1 cellular context compared by ENCODE assay signal in the genomic region with DNA sequence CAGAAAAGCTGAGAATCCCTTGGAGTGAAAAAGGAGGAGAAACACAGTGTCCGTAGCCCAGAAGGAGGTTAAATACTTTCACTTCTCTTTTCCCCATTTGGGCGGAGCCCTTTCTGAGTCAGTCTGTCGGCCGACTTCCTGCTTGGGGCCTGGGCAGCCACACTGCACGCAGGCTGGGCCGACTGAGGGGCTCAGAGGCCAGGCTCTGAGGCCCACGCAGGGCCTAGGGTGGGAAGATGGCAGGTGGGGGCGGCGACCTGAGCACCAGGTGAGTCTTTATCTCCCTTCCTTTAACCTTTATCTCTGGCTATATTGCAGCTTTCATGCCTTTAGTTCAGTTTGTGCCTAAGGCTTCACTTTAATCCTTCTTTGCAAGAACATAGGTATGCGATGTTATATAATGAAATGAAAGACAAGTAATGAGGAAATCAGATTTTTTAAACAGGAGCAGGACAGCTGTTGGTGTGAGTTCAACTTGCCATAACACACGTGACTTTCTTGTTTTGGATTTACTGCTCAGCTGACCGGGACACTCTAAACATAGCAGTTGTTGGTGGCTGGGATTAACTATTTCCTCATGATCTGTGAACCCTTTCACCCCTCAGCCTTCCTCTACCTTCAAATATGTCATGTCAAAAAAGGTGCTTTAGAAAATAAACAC.
TF ChIP-seq lines count a peak whose summit lies in the region.

A gene (plus strand): TSS at position 141 of the 661 bp plus-strand sequence. CDS start 96 bp downstream, at position 237.

TF ChIP-seq in K562, 482 proteins besides CTCF, POLR2A, EP300 and RAD21 (continued from another document):
- TF ChIP-seq, protein P1, sequence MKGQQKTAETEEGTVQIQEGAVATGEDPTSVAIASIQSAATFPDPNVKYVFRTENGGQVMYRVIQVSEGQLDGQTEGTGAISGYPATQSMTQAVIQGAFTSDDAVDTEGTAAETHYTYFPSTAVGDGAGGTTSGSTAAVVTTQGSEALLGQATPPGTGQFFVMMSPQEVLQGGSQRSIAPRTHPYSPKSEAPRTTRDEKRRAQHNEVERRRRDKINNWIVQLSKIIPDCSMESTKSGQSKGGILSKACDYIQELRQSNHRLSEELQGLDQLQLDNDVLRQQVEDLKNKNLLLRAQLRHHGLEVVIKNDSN (CRISPR knock-in tag; IDR thresholded peaks at IDR 0.05), result peak; percentile 69
- TF ChIP-seq ZNF311 (CRISPR knock-in tag; IDR thresholded peaks at IDR 0.05) (no peak), CBFA2T3 (IDR thresholded peaks at IDR 0.05) (no peak), MXI1 (IDR thresholded peaks at IDR 0.05; ENCODE audit: low read depth, low read length) (0 out of 2 replicates have a peak, but pooled peaks have one; percentile 3), ZNF324 (CRISPR knock-in tag; IDR thresholded peaks at IDR 0.05) (no peak), HDAC1 (IDR thresholded peaks at IDR 0.05) (peak in 1 of 2 experiments; percentile 66; a peak in 1 of 4 replicates), ETV5 (CRISPR knock-in tag; IDR thresholded peaks at IDR 0.05; ENCODE audit: low read depth) (no peak), NELFE (IDR thresholded peaks at IDR 0.05; ENCODE audit: insufficient read depth, insufficient read length) (no peak), POLR2H (tag; IDR thresholded peaks at IDR 0.05; ENCODE audit: low read depth) (peak; percentile 40; the same call in 1 of the 2 replicates), MEF2A (IDR thresholded peaks at IDR 0.05; ENCODE audit: control insufficient read depth, low read depth, low read length) (no peak), KLF16 (IDR thresholded peaks at IDR 0.05) (no peak), RFX5 (IDR thresholded peaks at IDR 0.05; ENCODE audit: low read depth, low read length) (no peak), FOXK2 (conservative IDR thresholded peaks at IDR 0.05 in 1 of 2, IDR thresholded peaks at IDR 0.05 in 1 of 2; ENCODE audit: low read depth in 2 of 2) (peak; percentile 76 to 77), TAF9B (IDR thresholded peaks at IDR 0.05; ENCODE audit: partially characterized antibody) (peak; percentile 60), KLF6 (CRISPR knock-in tag; IDR thresholded peaks at IDR 0.05; ENCODE audit: borderline replicate concordance) (peak; percentile 23; the same call in 1 of the 2 replicates), ZNF76 (CRISPR knock-in tag; IDR thresholded peaks at IDR 0.05; ENCODE audit: borderline replicate concordance) (no peak), BHLHE40 (IDR thresholded peaks at IDR 0.05; ENCODE audit: low read length) (peak; percentile 25; the same call in 1 of the 2 replicates), PPARD (CRISPR knock-in tag; IDR thresholded peaks at IDR 0.05) (no peak), SP1 (CRISPR knock-in tag; IDR thresholded peaks at IDR 0.05) (0 out of 2 replicates have a peak, but pooled peaks have one; percentile 37), JUND (IDR thresholded peaks at IDR 0.05; ENCODE audit: borderline replicate concordance, low read depth, low read length) (peak; percentile 67), JUND (tag; IDR thresholded peaks at IDR 0.05; ENCODE audit: borderline replicate concordance, low read depth, low read length) (no peak; the same call in 2 of the 3 replicates), ZNF668 (CRISPR knock-in tag; IDR thresholded peaks at IDR 0.05) (no peak), NRF1 (conservative IDR thresholded peaks at IDR 0.05 in 1 of 2, IDR thresholded peaks at IDR 0.05 in 1 of 2) (peak; percentile 19 to 48; a peak in 3 of 4 replicates), RHOXF2B (CRISPR knock-in tag; conservative IDR thresholded peaks at IDR 0.05) (no peak), SUPT5H (IDR thresholded peaks at IDR 0.05) (peak; percentile 73), CHD1 (IDR thresholded peaks at IDR 0.05; ENCODE audit: low read length) (no peak), HNRNPK (IDR thresholded peaks at IDR 0.05; ENCODE audit: low read depth, low read length, poor library complexity, severe bottlenecking) (no peak), CCAR2 (IDR thresholded peaks at IDR 0.05; ENCODE audit: low read depth, low read length) (no peak), NEUROD1 (IDR thresholded peaks at IDR 0.05; ENCODE audit: borderline replicate concordance, low read depth, low read length, partially characterized antibody) (no peak), MAZ (CRISPR knock-in tag; conservative IDR thresholded peaks at IDR 0.05 in 1 of 2, IDR thresholded peaks at IDR 0.05 in 1 of 2) (peak in 1 of 2 experiments; percentile 27; a peak in 1 of 4 replicates), SNIP1 (IDR thresholded peaks at IDR 0.05; ENCODE audit: low read depth) (no peak), POLR2G (IDR thresholded peaks at IDR 0.05; ENCODE audit: low read depth, low read length) (peak; percentile 84), FOS (IDR thresholded peaks at IDR 0.05; ENCODE audit: extremely low read depth, insufficient read length) (no peak), THRAP3 (IDR thresholded peaks at IDR 0.05; ENCODE audit: borderline replicate concordance) (no peak), PHB (CRISPR knock-in tag; IDR thresholded peaks at IDR 0.05) (no peak), ZNF431 (CRISPR knock-in tag; IDR thresholded peaks at IDR 0.05) (no peak)
- TF ChIP-seq, protein P2, sequence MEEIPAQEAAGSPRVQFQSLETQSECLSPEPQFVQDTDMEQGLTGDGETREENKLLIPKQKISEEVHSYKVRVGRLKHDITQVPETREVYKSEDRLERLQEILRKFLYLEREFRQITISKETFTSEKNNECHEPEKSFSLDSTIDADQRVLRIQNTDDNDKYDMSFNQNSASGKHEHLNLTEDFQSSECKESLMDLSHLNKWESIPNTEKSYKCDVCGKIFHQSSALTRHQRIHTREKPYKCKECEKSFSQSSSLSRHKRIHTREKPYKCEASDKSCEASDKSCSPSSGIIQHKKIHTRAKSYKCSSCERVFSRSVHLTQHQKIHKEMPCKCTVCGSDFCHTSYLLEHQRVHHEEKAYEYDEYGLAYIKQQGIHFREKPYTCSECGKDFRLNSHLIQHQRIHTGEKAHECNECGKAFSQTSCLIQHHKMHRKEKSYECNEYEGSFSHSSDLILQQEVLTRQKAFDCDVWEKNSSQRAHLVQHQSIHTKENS (CRISPR knock-in tag; IDR thresholded peaks at IDR 0.05), result no peak
- TF ChIP-seq, protein P3, sequence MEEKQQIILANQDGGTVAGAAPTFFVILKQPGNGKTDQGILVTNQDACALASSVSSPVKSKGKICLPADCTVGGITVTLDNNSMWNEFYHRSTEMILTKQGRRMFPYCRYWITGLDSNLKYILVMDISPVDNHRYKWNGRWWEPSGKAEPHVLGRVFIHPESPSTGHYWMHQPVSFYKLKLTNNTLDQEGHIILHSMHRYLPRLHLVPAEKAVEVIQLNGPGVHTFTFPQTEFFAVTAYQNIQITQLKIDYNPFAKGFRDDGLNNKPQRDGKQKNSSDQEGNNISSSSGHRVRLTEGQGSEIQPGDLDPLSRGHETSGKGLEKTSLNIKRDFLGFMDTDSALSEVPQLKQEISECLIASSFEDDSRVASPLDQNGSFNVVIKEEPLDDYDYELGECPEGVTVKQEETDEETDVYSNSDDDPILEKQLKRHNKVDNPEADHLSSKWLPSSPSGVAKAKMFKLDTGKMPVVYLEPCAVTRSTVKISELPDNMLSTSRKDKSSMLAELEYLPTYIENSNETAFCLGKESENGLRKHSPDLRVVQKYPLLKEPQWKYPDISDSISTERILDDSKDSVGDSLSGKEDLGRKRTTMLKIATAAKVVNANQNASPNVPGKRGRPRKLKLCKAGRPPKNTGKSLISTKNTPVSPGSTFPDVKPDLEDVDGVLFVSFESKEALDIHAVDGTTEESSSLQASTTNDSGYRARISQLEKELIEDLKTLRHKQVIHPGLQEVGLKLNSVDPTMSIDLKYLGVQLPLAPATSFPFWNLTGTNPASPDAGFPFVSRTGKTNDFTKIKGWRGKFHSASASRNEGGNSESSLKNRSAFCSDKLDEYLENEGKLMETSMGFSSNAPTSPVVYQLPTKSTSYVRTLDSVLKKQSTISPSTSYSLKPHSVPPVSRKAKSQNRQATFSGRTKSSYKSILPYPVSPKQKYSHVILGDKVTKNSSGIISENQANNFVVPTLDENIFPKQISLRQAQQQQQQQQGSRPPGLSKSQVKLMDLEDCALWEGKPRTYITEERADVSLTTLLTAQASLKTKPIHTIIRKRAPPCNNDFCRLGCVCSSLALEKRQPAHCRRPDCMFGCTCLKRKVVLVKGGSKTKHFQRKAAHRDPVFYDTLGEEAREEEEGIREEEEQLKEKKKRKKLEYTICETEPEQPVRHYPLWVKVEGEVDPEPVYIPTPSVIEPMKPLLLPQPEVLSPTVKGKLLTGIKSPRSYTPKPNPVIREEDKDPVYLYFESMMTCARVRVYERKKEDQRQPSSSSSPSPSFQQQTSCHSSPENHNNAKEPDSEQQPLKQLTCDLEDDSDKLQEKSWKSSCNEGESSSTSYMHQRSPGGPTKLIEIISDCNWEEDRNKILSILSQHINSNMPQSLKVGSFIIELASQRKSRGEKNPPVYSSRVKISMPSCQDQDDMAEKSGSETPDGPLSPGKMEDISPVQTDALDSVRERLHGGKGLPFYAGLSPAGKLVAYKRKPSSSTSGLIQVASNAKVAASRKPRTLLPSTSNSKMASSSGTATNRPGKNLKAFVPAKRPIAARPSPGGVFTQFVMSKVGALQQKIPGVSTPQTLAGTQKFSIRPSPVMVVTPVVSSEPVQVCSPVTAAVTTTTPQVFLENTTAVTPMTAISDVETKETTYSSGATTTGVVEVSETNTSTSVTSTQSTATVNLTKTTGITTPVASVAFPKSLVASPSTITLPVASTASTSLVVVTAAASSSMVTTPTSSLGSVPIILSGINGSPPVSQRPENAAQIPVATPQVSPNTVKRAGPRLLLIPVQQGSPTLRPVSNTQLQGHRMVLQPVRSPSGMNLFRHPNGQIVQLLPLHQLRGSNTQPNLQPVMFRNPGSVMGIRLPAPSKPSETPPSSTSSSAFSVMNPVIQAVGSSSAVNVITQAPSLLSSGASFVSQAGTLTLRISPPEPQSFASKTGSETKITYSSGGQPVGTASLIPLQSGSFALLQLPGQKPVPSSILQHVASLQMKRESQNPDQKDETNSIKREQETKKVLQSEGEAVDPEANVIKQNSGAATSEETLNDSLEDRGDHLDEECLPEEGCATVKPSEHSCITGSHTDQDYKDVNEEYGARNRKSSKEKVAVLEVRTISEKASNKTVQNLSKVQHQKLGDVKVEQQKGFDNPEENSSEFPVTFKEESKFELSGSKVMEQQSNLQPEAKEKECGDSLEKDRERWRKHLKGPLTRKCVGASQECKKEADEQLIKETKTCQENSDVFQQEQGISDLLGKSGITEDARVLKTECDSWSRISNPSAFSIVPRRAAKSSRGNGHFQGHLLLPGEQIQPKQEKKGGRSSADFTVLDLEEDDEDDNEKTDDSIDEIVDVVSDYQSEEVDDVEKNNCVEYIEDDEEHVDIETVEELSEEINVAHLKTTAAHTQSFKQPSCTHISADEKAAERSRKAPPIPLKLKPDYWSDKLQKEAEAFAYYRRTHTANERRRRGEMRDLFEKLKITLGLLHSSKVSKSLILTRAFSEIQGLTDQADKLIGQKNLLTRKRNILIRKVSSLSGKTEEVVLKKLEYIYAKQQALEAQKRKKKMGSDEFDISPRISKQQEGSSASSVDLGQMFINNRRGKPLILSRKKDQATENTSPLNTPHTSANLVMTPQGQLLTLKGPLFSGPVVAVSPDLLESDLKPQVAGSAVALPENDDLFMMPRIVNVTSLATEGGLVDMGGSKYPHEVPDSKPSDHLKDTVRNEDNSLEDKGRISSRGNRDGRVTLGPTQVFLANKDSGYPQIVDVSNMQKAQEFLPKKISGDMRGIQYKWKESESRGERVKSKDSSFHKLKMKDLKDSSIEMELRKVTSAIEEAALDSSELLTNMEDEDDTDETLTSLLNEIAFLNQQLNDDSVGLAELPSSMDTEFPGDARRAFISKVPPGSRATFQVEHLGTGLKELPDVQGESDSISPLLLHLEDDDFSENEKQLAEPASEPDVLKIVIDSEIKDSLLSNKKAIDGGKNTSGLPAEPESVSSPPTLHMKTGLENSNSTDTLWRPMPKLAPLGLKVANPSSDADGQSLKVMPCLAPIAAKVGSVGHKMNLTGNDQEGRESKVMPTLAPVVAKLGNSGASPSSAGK (IDR thresholded peaks at IDR 0.05), result no peak
- TF ChIP-seq, protein P4, sequence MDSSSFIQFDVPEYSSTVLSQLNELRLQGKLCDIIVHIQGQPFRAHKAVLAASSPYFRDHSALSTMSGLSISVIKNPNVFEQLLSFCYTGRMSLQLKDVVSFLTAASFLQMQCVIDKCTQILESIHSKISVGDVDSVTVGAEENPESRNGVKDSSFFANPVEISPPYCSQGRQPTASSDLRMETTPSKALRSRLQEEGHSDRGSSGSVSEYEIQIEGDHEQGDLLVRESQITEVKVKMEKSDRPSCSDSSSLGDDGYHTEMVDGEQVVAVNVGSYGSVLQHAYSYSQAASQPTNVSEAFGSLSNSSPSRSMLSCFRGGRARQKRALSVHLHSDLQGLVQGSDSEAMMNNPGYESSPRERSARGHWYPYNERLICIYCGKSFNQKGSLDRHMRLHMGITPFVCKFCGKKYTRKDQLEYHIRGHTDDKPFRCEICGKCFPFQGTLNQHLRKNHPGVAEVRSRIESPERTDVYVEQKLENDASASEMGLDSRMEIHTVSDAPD (CRISPR knock-in tag; IDR thresholded peaks at IDR 0.05), result no peak
- TF ChIP-seq, protein P5, sequence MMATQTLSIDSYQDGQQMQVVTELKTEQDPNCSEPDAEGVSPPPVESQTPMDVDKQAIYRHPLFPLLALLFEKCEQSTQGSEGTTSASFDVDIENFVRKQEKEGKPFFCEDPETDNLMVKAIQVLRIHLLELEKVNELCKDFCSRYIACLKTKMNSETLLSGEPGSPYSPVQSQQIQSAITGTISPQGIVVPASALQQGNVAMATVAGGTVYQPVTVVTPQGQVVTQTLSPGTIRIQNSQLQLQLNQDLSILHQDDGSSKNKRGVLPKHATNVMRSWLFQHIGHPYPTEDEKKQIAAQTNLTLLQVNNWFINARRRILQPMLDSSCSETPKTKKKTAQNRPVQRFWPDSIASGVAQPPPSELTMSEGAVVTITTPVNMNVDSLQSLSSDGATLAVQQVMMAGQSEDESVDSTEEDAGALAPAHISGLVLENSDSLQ (IDR thresholded peaks at IDR 0.05), result no peak
- TF ChIP-seq, protein P6, sequence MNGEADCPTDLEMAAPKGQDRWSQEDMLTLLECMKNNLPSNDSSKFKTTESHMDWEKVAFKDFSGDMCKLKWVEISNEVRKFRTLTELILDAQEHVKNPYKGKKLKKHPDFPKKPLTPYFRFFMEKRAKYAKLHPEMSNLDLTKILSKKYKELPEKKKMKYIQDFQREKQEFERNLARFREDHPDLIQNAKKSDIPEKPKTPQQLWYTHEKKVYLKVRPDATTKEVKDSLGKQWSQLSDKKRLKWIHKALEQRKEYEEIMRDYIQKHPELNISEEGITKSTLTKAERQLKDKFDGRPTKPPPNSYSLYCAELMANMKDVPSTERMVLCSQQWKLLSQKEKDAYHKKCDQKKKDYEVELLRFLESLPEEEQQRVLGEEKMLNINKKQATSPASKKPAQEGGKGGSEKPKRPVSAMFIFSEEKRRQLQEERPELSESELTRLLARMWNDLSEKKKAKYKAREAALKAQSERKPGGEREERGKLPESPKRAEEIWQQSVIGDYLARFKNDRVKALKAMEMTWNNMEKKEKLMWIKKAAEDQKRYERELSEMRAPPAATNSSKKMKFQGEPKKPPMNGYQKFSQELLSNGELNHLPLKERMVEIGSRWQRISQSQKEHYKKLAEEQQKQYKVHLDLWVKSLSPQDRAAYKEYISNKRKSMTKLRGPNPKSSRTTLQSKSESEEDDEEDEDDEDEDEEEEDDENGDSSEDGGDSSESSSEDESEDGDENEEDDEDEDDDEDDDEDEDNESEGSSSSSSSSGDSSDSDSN (IDR thresholded peaks at IDR 0.05; ENCODE audit: borderline replicate concordance in 1 of 2, low read depth in 2 of 2, low read length in 2 of 2), result 0 out of 4 replicates have a peak, but pooled peaks of 1 of the 2 experiments have one; percentile 52
